20 cellular contexts compared by ENCODE assay signal in the genomic region with DNA sequence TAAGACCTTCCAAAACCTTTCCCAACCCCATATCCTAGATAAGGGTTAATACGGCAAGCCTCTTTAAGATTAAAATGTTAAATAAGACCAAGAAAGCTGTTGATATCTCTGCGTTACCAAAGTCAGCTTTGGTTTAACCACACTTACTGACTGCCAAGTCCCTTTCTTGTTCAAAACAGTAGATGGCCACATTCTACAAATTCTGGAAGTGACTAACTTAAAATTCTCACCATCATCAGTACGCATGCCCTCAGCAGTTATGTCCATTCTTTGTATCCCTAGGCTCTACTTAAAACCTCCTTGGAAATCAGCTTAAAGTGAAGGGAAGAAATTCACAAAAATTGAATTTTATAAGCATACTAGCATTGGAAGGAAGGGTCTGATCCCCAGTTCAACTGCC. TPM values are rescaled to one million over a fixed set of nuclear protein-coding genes. Genes with fewer than 3 reads are reported as not detected.
"Had no signal": no experiment of that assay in that cellular context is flagged by ENCODE, and none has a peak within 500 bp of the region (broad histone marks: within the 10 kb centered on the region; RNA-seq: fewer than 3 reads in every experiment).

No MANE protein-coding gene starts in this region.

- H3K4me3 ChIP-seq: esophagus squamous epithelium, lung, tibial nerve, uterus had no signal

- DNase-seq: activated CD4-positive, alpha-beta T cell treated with anti-CD3 and anti-CD28 coated beads, Interleukin-2, amount 50 U/mL, for 4 hours; activated CD4-positive, CD25-positive, alpha-beta regulatory T cell treated with anti-CD3 and anti-CD28 coated beads, Interleukin-2, amount 50 U/mL, for 72 hours; activated naive CD4-positive, alpha-beta T cell treated with anti-CD3 and anti-CD28 coated beads for 36 hours; activated naive CD8-positive, alpha-beta T cell treated with anti-CD3 and anti-CD28 coated beads, Interleukin-2, amount 50 U/mL, for 24 hours; aorta; cortex of kidney; effector CD4-positive, alpha-beta T cell; esophagus squamous epithelium; naive thymus-derived CD4-positive, alpha-beta T cell; retina; stimulated activated CD4-positive, alpha-beta T cell treated with anti-CD3 and anti-CD28 coated beads, Interleukin-2, amount 100 ng/mL, for 48 hours; stimulated activated naive CD4-positive, alpha-beta T cell; substantia nigra; T-helper 1 cell; T1000; uterus had no signal

- H3K4me1 ChIP-seq: esophagus squamous epithelium, parathyroid adenoma, tibial nerve, uterus had no signal

- ATAC-seq: activated naive CD8-positive, alpha-beta T cell treated with anti-CD3 and anti-CD28 coated beads, Interleukin-2, amount 50 U/mL, for 24 hours; activated T-helper 17 cell treated with anti-CD3 and anti-CD28 coated beads, Interleukin-2, amount 50 U/mL, for 72 hours; naive thymus-derived CD4-positive, alpha-beta T cell had no signal

- H3K79me2 ChIP-seq: parathyroid adenoma had no signal

- H3K36me3 ChIP-seq: esophagus squamous epithelium, tibial nerve, uterus had no signal

- H3K27ac ChIP-seq: esophagus squamous epithelium, parathyroid adenoma, tibial nerve, uterus had no signal

- H3K9ac ChIP-seq: parathyroid adenoma had no signal

- H3K27me3 ChIP-seq: esophagus squamous epithelium, tibial nerve, uterus had no signal

RNA-seq across cellular contexts. Expression of a gene that starts 23.6 kb away (rescaled TPM):
- polyA plus RNA-seq: naive thymus-derived CD4-positive, alpha-beta T cell had no signal

RNA-seq across cellular contexts. Expression of a gene that starts 59.6 kb away (rescaled TPM):
- polyA plus RNA-seq: naive thymus-derived CD4-positive, alpha-beta T cell had no signal
